ENCODE assay signal across 1 cellular context in the genomic region with DNA sequence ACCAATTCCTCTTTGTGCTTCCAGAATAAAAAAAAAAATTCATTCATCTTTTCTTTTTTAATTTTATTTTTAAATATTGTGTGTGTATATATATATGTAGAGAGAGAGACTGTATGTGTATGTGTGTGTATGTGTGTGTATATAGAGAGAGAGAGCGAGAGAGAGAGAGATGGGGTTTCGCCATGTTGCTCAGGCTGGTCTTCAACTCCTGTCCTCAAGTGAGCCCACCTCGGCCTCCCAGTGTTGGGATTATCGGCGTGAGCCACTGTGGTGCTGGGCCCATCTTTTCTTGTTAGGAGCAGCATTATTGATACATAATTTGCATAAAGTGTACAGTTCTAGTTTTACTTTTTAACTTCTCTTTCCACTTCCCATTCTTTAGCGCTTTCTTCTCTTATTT.
TF ChIP-seq lines count a peak whose summit lies in the region.

No MANE protein-coding gene starts in this region.

TF ChIP-seq in WTC11, 78 proteins besides CTCF, POLR2A, EP300 and RAD21 (continued from another document):
- TF ChIP-seq HMGA2 (CRISPR knock-in tag; IDR thresholded peaks at IDR 0.05) (no peak), GABPB1 (CRISPR knock-in tag; IDR thresholded peaks at IDR 0.05) (no peak), CREM (CRISPR knock-in tag; IDR thresholded peaks at IDR 0.05) (no peak), MXD4 (CRISPR knock-in tag; IDR thresholded peaks at IDR 0.05; ENCODE audit: borderline replicate concordance) (no peak), FOXK1 (CRISPR knock-in tag; IDR thresholded peaks at IDR 0.05) (no peak), FOXJ3 (CRISPR knock-in tag; IDR thresholded peaks at IDR 0.05; ENCODE audit: borderline replicate concordance) (no peak), NFYB (CRISPR knock-in tag; conservative IDR thresholded peaks at IDR 0.05; ENCODE audit: low read depth) (no peak)
- TF ChIP-seq, protein P1, sequence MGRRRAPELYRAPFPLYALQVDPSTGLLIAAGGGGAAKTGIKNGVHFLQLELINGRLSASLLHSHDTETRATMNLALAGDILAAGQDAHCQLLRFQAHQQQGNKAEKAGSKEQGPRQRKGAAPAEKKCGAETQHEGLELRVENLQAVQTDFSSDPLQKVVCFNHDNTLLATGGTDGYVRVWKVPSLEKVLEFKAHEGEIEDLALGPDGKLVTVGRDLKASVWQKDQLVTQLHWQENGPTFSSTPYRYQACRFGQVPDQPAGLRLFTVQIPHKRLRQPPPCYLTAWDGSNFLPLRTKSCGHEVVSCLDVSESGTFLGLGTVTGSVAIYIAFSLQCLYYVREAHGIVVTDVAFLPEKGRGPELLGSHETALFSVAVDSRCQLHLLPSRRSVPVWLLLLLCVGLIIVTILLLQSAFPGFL (CRISPR knock-in tag; IDR thresholded peaks at IDR 0.05; ENCODE audit: borderline replicate concordance) = no peak
TF ChIP-seq in WTC11: peak in this region for 0.
